ENCODE assay signal across 23 cellular contexts in genomic region chr4:165748321-165748720, GRCh38.
"Had no signal": no experiment of that assay in that cellular context is flagged by ENCODE, and none has a peak within 500 bp of the region (broad histone marks: within the 10 kb centered on the region; RNA-seq: fewer than 3 reads in every experiment).

No MANE protein-coding gene starts in this region.

- ATAC-seq: heart right ventricle; left cardiac atrium; natural killer cell treated with Interleukin-12 subunit alpha and Interleukin-12 subunit beta and Interleukin-15 and Interleukin-18, amount 100 ng/mL, for 72 hours; stimulated activated naive B cell treated with anti-CD40 and anti-IgM and Interleukin-4, amounts not matched to agents 10 μg/mL and 1 μg/mL and 100 μg/mL, for 72 hours had no signal

- H3K36me3 Mint-ChIP-seq: natural killer cell treated with Interleukin-12 subunit alpha and Interleukin-12 subunit beta and Interleukin-15 and Interleukin-18, amount 100 ng/mL, for 72 hours; stimulated activated naive B cell treated with anti-CD40 and anti-IgM and Interleukin-4, amounts not matched to agents 10 μg/mL and 1 μg/mL and 100 μg/mL, for 72 hours had no signal

- H3K4me1 ChIP-seq: colonic mucosa, heart right ventricle, left ventricle myocardium inferior, right atrium auricular region, sigmoid colon, stomach, transverse colon had no signal

- H3K27me3 Mint-ChIP-seq: natural killer cell treated with Interleukin-12 subunit alpha and Interleukin-12 subunit beta and Interleukin-15 and Interleukin-18, amount 100 ng/mL, for 72 hours; stimulated activated naive B cell treated with anti-CD40 and anti-IgM and Interleukin-4, amounts not matched to agents 10 μg/mL and 1 μg/mL and 100 μg/mL, for 72 hours had no signal

- H3K4me3 ChIP-seq: colonic mucosa, heart right ventricle, left ventricle myocardium inferior, lung, right atrium auricular region, sigmoid colon, skin epidermis, stomach, thoracic aorta, transverse colon had no signal

- H3K9me3 ChIP-seq: colonic mucosa, heart right ventricle, left ventricle myocardium inferior, neutrophil, right atrium auricular region, sigmoid colon, stomach, thoracic aorta, transverse colon had no signal

- H3K36me3 ChIP-seq: colonic mucosa, heart right ventricle, left ventricle myocardium inferior, neutrophil, right atrium auricular region, sigmoid colon, stomach, thoracic aorta, transverse colon had no signal

- DNase-seq: colonic mucosa; effector CD8-positive, alpha-beta T cell; foreskin melanocyte; heart right ventricle; hypothalamus; kidney; left cardiac atrium; left ventricle myocardium inferior; mesenchymal stem cell; midbrain; sigmoid colon; stimulated activated CD4-positive, alpha-beta T cell treated with anti-CD3 and anti-CD28 coated beads, Interleukin-2, amount 100 ng/mL, for 24 hours; stimulated activated CD4-positive, alpha-beta T cell treated with anti-CD3 and anti-CD28 coated beads, Interleukin-4, amount 100 ng/mL, for 4 hours; stimulated activated naive B cell treated with anti-CD40 and anti-IgM and Interleukin-4, amounts not matched to agents 10 μg/mL and 1 μg/mL and 100 μg/mL, for 72 hours; stomach; substantia nigra; transverse colon had no signal

- H3K27ac ChIP-seq: colonic mucosa, heart right ventricle, left ventricle myocardium inferior, neutrophil, right atrium auricular region, sigmoid colon, skin epidermis, stomach, thoracic aorta, transverse colon had no signal

- H3K27ac Mint-ChIP-seq: natural killer cell treated with Interleukin-12 subunit alpha and Interleukin-12 subunit beta and Interleukin-15 and Interleukin-18, amount 100 ng/mL, for 72 hours; stimulated activated naive B cell treated with anti-CD40 and anti-IgM and Interleukin-4, amounts not matched to agents 10 μg/mL and 1 μg/mL and 100 μg/mL, for 72 hours had no signal

- H3K4me3 Mint-ChIP-seq: natural killer cell treated with Interleukin-12 subunit alpha and Interleukin-12 subunit beta and Interleukin-15 and Interleukin-18, amount 100 ng/mL, for 72 hours; stimulated activated naive B cell treated with anti-CD40 and anti-IgM and Interleukin-4, amounts not matched to agents 10 μg/mL and 1 μg/mL and 100 μg/mL, for 72 hours had no signal

- H3K27me3 ChIP-seq: colonic mucosa, heart right ventricle, neutrophil, right atrium auricular region, sigmoid colon, stomach, transverse colon had no signal

- H3K4me1 Mint-ChIP-seq: stimulated activated naive B cell treated with anti-CD40 and anti-IgM and Interleukin-4, amounts not matched to agents 10 μg/mL and 1 μg/mL and 100 μg/mL, for 72 hours had no signal
